Comparison of ENCODE assay signal across 9 cellular contexts in the genomic region with DNA sequence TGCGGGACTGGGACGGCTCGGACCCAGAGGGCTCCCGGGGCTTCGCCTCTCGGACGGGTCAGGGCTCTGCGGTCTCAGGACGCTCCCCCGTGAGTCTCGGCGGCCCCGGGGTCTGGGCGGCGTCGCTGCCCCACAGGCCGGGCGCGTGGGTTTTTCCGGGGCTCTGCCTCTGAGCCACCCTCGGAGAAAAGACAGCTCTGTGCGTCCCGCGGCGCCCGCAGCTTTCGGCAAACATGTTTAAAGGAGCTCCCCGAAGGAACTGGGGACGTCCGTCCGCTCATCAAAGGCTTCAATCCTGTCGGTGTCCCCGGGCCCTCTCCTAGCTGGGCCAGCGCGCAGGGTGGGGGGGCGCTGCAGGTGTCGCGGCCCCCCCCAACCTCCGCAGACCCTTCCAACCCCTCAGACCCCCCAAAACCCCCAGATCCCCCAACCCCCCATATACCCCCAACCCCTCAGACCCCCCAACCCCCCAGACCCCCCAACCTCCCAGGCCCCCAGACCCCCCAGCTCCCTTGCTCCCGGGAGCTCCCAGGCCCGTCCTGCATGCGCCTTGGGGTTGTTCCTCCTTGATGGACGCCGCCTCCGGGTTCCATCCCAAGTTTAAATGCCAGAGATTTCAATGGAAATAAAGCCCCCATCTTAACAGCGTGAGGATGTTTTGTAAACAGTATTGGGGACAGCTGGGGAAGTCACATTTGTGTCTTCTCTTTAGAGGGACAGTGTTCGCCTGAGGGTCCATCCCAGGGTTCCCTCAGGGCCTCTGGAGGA. TPM values are rescaled to one million over a fixed set of nuclear protein-coding genes. Genes with fewer than 3 reads are reported as not detected.
DNase-seq lines count a peak whose midpoint lies in the region; ATAC-seq, FAIRE-seq and TF ChIP-seq lines count a peak whose summit lies in the region.
"Had no signal": no experiment of that assay in that cellular context is flagged by ENCODE, and none has a peak within 500 bp of the region (broad histone marks: within the 10 kb centered on the region; RNA-seq: fewer than 3 reads in every experiment).

No MANE protein-coding gene starts in this region.

- H3K9me3 ChIP-seq in Panc1 (ENCODE audit: control insufficient read depth, insufficient read depth, low read depth, low read length): peaks cover 3% of the 10 kb centered on the region; the same call in 1 of the 2 replicates
- peaks cover 8% of the 10 kb centered on the region in 2 donors for H3K9me3 ChIP-seq in breast epithelium
- no peaks in the 10 kb centered on the region for H3K9me3 ChIP-seq in lung (ENCODE audit: control insufficient read depth in 2 of 2, insufficient read depth in 1 of 2, low read length in 1 of 2)
- H3K9me3 ChIP-seq in thyroid gland: no peaks in the 10 kb centered on the region

- H3K4me1 ChIP-seq in Panc1 (ENCODE audit: control insufficient read depth, insufficient read depth, low read length): peaks cover 3% of the 10 kb centered on the region; the same call in 1 of the 2 replicates
- H3K4me1 ChIP-seq in breast epithelium: peaks cover under 1 to 2% of the 10 kb centered on the region in 2 donors
- H3K4me1 ChIP-seq in lung (ENCODE audit: control insufficient read depth in 2 of 2, insufficient read depth in 2 of 2, low read length in 2 of 2): peaks cover 0 to 4% of the 10 kb centered on the region in 2 donors
- peaks cover 0 to 6% of the 10 kb centered on the region in 2 donors for H3K4me1 ChIP-seq in thyroid gland

- in situ Hi-C loops in Panc1 (cut with HindIII; ENCODE audit: low pct_unique_long_range_greater_than_20kb, low sequenced_read_pairs): no loop called here

- POLR2A ChIA-PET in Panc1 (lab: Charles Lee): no interaction called here

- CTCF ChIA-PET in Panc1 (lab: Charles Lee): no interaction called here

- WGBS in lung, 2 donors: 10% methylated on average over 47 of the region's 47 CpGs
- WGBS in thyroid gland, 2 donors: 8 to 20% methylated on average over 2 to 25 of the region's 47 CpGs

- DNase-seq in Panc1 (ENCODE audit: low read depth, low spot score): no peak
- peak in 1 of 2 donors; percentile 52 for DNase-seq in breast epithelium (ENCODE audit: low spot score in 2 of 2)
- no peak for DNase-seq in lung (ENCODE audit: low spot score)
- DNase-seq in thyroid gland: peak in 1 of 2 donors; percentile 15
- DNase-seq in SKM-1 treated with dmso at 0.1 percent for 144 hours (lab: John Stamatoyannopoulos, UW; ENCODE audit: unreplicated experiment): no peak
- no peak for DNase-seq in HCEC 1CT
- no peak for DNase-seq in H54 (ENCODE audit: insufficient read length, low spot score)

- H3K27ac ChIP-seq in Panc1 (ENCODE audit: low read length) (no peak overlapping the region), breast epithelium (peak overlapping the region; percentile 87 to 89), lung (ENCODE audit: low read depth in 1 of 2, low read length in 1 of 2) (no peak overlapping the region), thyroid gland (no peak overlapping the region)

- no peak for FAIRE-seq in H54 (lab: Jason Lieb, UNC)

- H3K4me3 ChIP-seq in Panc1 (ENCODE audit: low read depth in 2 of 2, low read length in 2 of 2): peak overlapping the region; percentile 58 to 63
- H3K4me3 ChIP-seq in breast epithelium: peak overlapping the region; percentile 76 to 99 (median 94)
- peak overlapping the region; percentile 40 for H3K4me3 ChIP-seq in lung
- H3K4me3 ChIP-seq in thyroid gland (replicated peaks in 1 of 3): peak overlapping the region in 2 of 3 donors; percentile 58 to 62

- TF ChIP-seq CTCF in Panc1 (IDR thresholded peaks at IDR 0.05) (no peak), breast epithelium (IDR thresholded peaks at IDR 0.05) (no peak), lung (IDR thresholded peaks at IDR 0.05; ENCODE audit: control extremely low read depth, extremely low read depth) (no peak), thyroid gland (IDR thresholded peaks at IDR 0.05) (no peak)

- BruUV-seq in Panc1 (replicated peaks; lab: Mats Ljungman, UMichigan): no TSS peak

- ATAC-seq in GM19463 (IDR thresholded peaks at IDR 0.05; ENCODE audit: unreplicated experiment) (peak; percentile 5), Panc1 (no peak), lung (ENCODE audit: insufficient read depth, low FRiP score) (peak; percentile 1)

- intact Hi-C loops in Panc1 (cut with micrococcal nuclease; ENCODE audit: unreplicated experiment) (no loop called here), breast epithelium (cut with DNase I; ENCODE audit: low total_unique reads) (no loop called here), thyroid gland (cut with DNase I) (loop anchor here (10.0 kb wide), 1 partner anchor 258 kb away; a partner anchor contains a TSS)

- TF ChIP-seq POLR2A in breast epithelium (IDR thresholded peaks at IDR 0.05) (no peak), thyroid gland (IDR thresholded peaks at IDR 0.05) (no peak), H54 (IDR thresholded peaks at IDR 0.05; ENCODE audit: low read depth, low read length) (no peak)

- H3K36me3 ChIP-seq in Panc1 (ENCODE audit: control insufficient read depth, insufficient read depth, low read length) (no peaks in the 10 kb centered on the region), breast epithelium (no peaks in the 10 kb centered on the region), lung (ENCODE audit: control insufficient read depth in 2 of 2, insufficient read depth in 2 of 2, low read length in 2 of 2) (no peaks in the 10 kb centered on the region), thyroid gland (no peaks in the 10 kb centered on the region)

- no peaks in the 10 kb centered on the region for H3K27me3 ChIP-seq in Panc1 (ENCODE audit: control insufficient read depth, insufficient read depth, low read length)
- no peaks in the 10 kb centered on the region for H3K27me3 ChIP-seq in breast epithelium
- no peaks in the 10 kb centered on the region for H3K27me3 ChIP-seq in lung (ENCODE audit: control insufficient read depth, insufficient read depth)
- no peaks in the 10 kb centered on the region for H3K27me3 ChIP-seq in thyroid gland

RNA-seq across cellular contexts. Expression of a gene that starts 1.0 kb away (rescaled TPM):
- 28.8 TPM for total RNA-seq in Panc1 (2021; ENCODE audit: unreplicated experiment)
- polyA plus RNA-seq in Panc1 (2012; ENCODE audit: insufficient read length): 25.8 TPM
- 10 to 100 TPM in 2 of 3 donors, 1 to 10 TPM in 1; 6.9 to 24.0 (median 12.5) TPM for total RNA-seq in breast epithelium
- 10 to 100 TPM in 1 of 2 donors, 1 to 10 TPM in 1; 9.9 to 19.2 TPM for total RNA-seq in lung
- 10 to 100 TPM in 1 of 2 donors, 1 to 10 TPM in 1; 9.5 to 16.7 TPM for polyA plus RNA-seq in lung
- total RNA-seq in thyroid gland: 10 to 100 TPM; 10.3 to 27.6 (median 19.6) TPM

RNA-seq across cellular contexts. Expression of a gene that starts 42.8 kb away (rescaled TPM):
- 0.08 TPM for total RNA-seq in Panc1 (2021; ENCODE audit: unreplicated experiment)
- polyA plus RNA-seq in Panc1 (2012; ENCODE audit: insufficient read length): not detected
- total RNA-seq in breast epithelium: 1 to 10 TPM in 1 of 3 donors, under 1 TPM in 1, not detected in 1; 0.33 to 2.8 TPM
- total RNA-seq in lung: 1 to 10 TPM in 1 of 2 donors, under 1 TPM in 1; 0.54 to 2.4 TPM
- polyA plus RNA-seq in lung: 1 to 10 TPM in 1 of 2 donors, under 1 TPM in 1; 0.57 to 2.3 TPM
- total RNA-seq in thyroid gland: not detected
- total RNA-seq: subcutaneous adipose tissue had no signal

RNA-seq across cellular contexts. Expression of a gene that starts 56.8 kb away (rescaled TPM):
- total RNA-seq in Panc1 (2021; ENCODE audit: unreplicated experiment) (not detected), breast epithelium (under 1 TPM; 0.15 to 0.33 (median 0.16) TPM), lung (10 to 100 TPM in 1 of 2 donors, 1 to 10 TPM in 1; 4.8 to 19.7 TPM), thyroid gland (under 1 TPM in 2 of 4 donors, not detected in 2; 0.13 to 0.29 TPM)
- polyA plus RNA-seq in Panc1 (2012; ENCODE audit: insufficient read length): not detected
- polyA plus RNA-seq in lung: 1 to 10 TPM; 3.7 to 4.3 TPM

Comparison
In these comparisons a context has a peak if more than half of its experiments do, and no peak if none do; other contexts are left out.
1. H3K27ac ChIP-seq: peak in breast epithelium (2 of 2); none in Panc1 (single experiment), lung (0 of 2) and thyroid gland (0 of 3).
2. H3K4me3 ChIP-seq: peak in every context shown above with its lines; median percentile 94 in breast epithelium; 60 in Panc1; 60 in thyroid gland; 40 in lung.